Comparison of ENCODE assay signal across 1 cellular context in the genomic region with DNA sequence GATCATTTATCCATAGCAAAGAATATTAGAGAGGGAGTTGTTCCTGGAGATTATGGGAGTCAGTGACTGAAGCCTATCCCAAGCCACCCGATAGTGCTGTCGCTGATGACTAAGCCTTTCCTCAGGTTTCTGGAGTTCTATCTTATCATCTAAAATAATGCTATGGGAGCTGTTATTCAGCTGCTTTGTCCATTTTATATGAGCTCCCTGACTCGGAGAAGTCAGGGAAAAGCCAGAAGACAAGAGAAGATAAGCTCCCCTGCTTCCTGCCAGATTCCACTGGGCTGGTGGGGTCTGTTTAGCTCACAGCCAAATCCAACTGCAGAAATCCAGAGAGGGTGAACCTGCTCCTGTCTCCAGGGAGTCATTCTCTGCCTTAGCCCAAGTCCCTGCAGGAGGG.
TF ChIP-seq lines count a peak whose summit lies in the region.

No MANE protein-coding gene starts in this region.

TF ChIP-seq in K562, 482 proteins besides CTCF, POLR2A, EP300 and RAD21 (continued from another document):
- TF ChIP-seq XRCC4 (IDR thresholded peaks at IDR 0.05; ENCODE audit: extremely low read depth, insufficient read depth, insufficient read length): no peak
- TF ChIP-seq, protein P1, sequence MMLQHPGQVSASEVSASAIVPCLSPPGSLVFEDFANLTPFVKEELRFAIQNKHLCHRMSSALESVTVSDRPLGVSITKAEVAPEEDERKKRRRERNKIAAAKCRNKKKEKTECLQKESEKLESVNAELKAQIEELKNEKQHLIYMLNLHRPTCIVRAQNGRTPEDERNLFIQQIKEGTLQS (IDR thresholded peaks at IDR 0.05): peak; percentile 58; the same call in 1 of the 2 replicates
- TF ChIP-seq, protein P1 (CRISPR knock-in tag; conservative IDR thresholded peaks at IDR 0.05): no peak
- peak; percentile 73; the same call in 1 of the 2 replicates for TF ChIP-seq JUND (IDR thresholded peaks at IDR 0.05; ENCODE audit: borderline replicate concordance, low read depth, low read length)
- peak; percentile 65; the same call in 1 of the 3 replicates for TF ChIP-seq JUND (tag; IDR thresholded peaks at IDR 0.05; ENCODE audit: borderline replicate concordance, low read depth, low read length)
- no peak for TF ChIP-seq POLR2B (IDR thresholded peaks at IDR 0.05; ENCODE audit: low read depth, partially characterized antibody)
- TF ChIP-seq, protein P2, sequence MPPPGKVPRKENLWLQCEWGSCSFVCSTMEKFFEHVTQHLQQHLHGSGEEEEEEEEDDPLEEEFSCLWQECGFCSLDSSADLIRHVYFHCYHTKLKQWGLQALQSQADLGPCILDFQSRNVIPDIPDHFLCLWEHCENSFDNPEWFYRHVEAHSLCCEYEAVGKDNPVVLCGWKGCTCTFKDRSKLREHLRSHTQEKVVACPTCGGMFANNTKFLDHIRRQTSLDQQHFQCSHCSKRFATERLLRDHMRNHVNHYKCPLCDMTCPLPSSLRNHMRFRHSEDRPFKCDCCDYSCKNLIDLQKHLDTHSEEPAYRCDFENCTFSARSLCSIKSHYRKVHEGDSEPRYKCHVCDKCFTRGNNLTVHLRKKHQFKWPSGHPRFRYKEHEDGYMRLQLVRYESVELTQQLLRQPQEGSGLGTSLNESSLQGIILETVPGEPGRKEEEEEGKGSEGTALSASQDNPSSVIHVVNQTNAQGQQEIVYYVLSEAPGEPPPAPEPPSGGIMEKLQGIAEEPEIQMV (tag; conservative IDR thresholded peaks at IDR 0.05; ENCODE audit: low read depth): no peak
- no peak for TF ChIP-seq ZNF146 (CRISPR knock-in tag; IDR thresholded peaks at IDR 0.05; ENCODE audit: unreplicated experiment)
- TF ChIP-seq CBFA2T3 (IDR thresholded peaks at IDR 0.05): peak; percentile 64
- peak; percentile 23; the same call in 1 of the 2 replicates for TF ChIP-seq C11orf30 (IDR thresholded peaks at IDR 0.05; ENCODE audit: low read depth)
- no peak for TF ChIP-seq ZNF717 (CRISPR knock-in tag; IDR thresholded peaks at IDR 0.05)
- TF ChIP-seq, protein P3, sequence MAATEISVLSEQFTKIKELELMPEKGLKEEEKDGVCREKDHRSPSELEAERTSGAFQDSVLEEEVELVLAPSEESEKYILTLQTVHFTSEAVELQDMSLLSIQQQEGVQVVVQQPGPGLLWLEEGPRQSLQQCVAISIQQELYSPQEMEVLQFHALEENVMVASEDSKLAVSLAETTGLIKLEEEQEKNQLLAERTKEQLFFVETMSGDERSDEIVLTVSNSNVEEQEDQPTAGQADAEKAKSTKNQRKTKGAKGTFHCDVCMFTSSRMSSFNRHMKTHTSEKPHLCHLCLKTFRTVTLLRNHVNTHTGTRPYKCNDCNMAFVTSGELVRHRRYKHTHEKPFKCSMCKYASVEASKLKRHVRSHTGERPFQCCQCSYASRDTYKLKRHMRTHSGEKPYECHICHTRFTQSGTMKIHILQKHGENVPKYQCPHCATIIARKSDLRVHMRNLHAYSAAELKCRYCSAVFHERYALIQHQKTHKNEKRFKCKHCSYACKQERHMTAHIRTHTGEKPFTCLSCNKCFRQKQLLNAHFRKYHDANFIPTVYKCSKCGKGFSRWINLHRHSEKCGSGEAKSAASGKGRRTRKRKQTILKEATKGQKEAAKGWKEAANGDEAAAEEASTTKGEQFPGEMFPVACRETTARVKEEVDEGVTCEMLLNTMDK (IDR thresholded peaks at IDR 0.05; ENCODE audit: borderline replicate concordance, insufficient read depth, low read depth, low read length, poor library complexity, severe bottlenecking): no peak
- no peak for TF ChIP-seq ADNP (tag; IDR thresholded peaks at IDR 0.05)
TF ChIP-seq in K562: peak in this region for 17.
